In the genomic region with DNA sequence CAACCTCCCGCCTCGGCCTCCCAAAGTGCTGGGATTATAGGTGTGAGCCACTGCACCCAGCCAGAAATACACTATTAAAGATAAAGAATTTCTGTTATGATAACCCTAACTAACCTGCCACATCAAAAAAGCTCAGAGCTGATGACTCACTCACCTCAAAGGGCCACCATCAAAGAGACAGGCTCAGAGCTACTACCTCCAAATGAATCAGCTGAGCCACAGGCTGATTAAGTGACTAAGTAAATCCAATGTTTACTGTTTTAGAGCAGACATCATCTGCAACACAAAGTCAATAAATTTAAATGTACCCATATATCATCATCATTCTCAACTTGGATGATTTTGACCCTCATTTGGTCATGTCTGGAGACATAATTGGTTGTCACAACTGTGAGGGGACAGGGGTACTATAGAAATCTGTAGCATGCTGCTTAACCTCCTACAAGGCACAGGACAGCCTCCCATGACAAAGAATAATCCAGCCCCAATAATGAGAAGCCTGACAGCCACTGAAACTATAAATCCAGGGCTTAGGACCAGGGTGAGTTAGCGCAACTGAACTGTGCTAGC, we compare ENCODE assay signal across 8 cellular contexts.
A peak's percentile ranks its signal among the peaks of the same experiment; 100 is the strongest.
DNase-seq lines count a peak whose midpoint lies in the region; ATAC-seq, FAIRE-seq and TF ChIP-seq lines count a peak whose summit lies in the region.

No MANE protein-coding gene starts in this region.

- H3K36me3 ChIP-seq in bronchial epithelial cell (ENCODE audit: control insufficient read depth, insufficient read depth, low read length) (no peaks in the 10 kb centered on the region), vagina (no peaks in the 10 kb centered on the region), MM.1S (replicated peaks; ENCODE audit: insufficient read depth, low read length) (no peaks in the 10 kb centered on the region)

- H3K4me1 ChIP-seq in vagina (no peaks in the 10 kb centered on the region), MM.1S (ENCODE audit: low read length) (no peaks in the 10 kb centered on the region)

- no peak overlapping the region for H3K4me3 ChIP-seq in bronchial epithelial cell (ENCODE audit: low read depth, low read length)
- no peak overlapping the region for H3K4me3 ChIP-seq in vagina
- H3K4me3 ChIP-seq in MM.1S (ENCODE audit: low read length), result no peak overlapping the region

- TF ChIP-seq POLR2A in vagina (IDR thresholded peaks at IDR 0.05), result no peak

- POLR2A ChIA-PET in T-cell (lab: Charles Lee), result no interaction called here

- no peaks in the 10 kb centered on the region for H3K9me2 ChIP-seq in MM.1S (replicated peaks; ENCODE audit: insufficient read depth, low read length)

- H3K27ac Mint-ChIP-seq in T-cell, result peak overlapping the region in 1 of 2 donors; percentile 22
- no peak overlapping the region for H3K27ac Mint-ChIP-seq in endothelial cell (ENCODE audit: unreplicated experiment)

- peak; percentile 68 to 99 (median 91) for ATAC-seq in T-cell (replicated peaks in 1 of 4)

- no peaks in the 10 kb centered on the region for H3K79me2 ChIP-seq in MM.1S (ENCODE audit: low read length)

- H3K9ac ChIP-seq in MM.1S (ENCODE audit: low read length), result no peak overlapping the region

- H3K4me2 ChIP-seq in MM.1S (ENCODE audit: low read depth, low read length), result no peak overlapping the region

- H3K36me3 Mint-ChIP-seq in T-cell (no peaks in the 10 kb centered on the region), endothelial cell (ENCODE audit: low read depth, unreplicated experiment) (peaks cover 4% of the 10 kb centered on the region)

- peaks cover 0 to 5% of the 10 kb centered on the region in 2 donors for H3K27me3 Mint-ChIP-seq in T-cell
- H3K27me3 Mint-ChIP-seq in endothelial cell (ENCODE audit: unreplicated experiment), result no peaks in the 10 kb centered on the region

- H3K27me3 ChIP-seq in bronchial epithelial cell (ENCODE audit: control insufficient read depth, insufficient read depth, low read length) (no peaks in the 10 kb centered on the region), vagina (no peaks in the 10 kb centered on the region), MM.1S (replicated peaks; ENCODE audit: insufficient read depth, low read length) (no peaks in the 10 kb centered on the region)

- H2AFZ ChIP-seq in MM.1S (ENCODE audit: low read length), result no peak overlapping the region

- no peaks in the 10 kb centered on the region for H3K9me3 Mint-ChIP-seq in T-cell
- no peaks in the 10 kb centered on the region for H3K9me3 Mint-ChIP-seq in endothelial cell (ENCODE audit: unreplicated experiment)

- H3K4me1 Mint-ChIP-seq in T-cell (peaks cover 9 to 19% (median 12%) of the 10 kb centered on the region in 3 donors), endothelial cell (ENCODE audit: unreplicated experiment) (no peaks in the 10 kb centered on the region)

- no peak overlapping the region for H3K4me3 Mint-ChIP-seq in T-cell
- no peak overlapping the region for H3K4me3 Mint-ChIP-seq in endothelial cell (ENCODE audit: unreplicated experiment)

- TF ChIP-seq CTCF in GM20000 (IDR thresholded peaks at IDR 0.05; ENCODE audit: extremely low read depth, missing control alignments) (no peak), bronchial epithelial cell (IDR thresholded peaks at IDR 0.05; ENCODE audit: insufficient read depth, low read length, severe bottlenecking) (no peak), vagina (IDR thresholded peaks at IDR 0.05) (no peak), MM.1S (IDR thresholded peaks at IDR 0.05; ENCODE audit: low read length) (no peak), endothelial cell (IDR thresholded peaks at IDR 0.05; ENCODE audit: unreplicated experiment) (no peak)

- no peaks in the 10 kb centered on the region for H4K20me1 ChIP-seq in MM.1S (ENCODE audit: insufficient read depth, low read length)

- CTCF ChIA-PET in T-cell (lab: Charles Lee), result interaction anchor here in 1 of 2 donors (0.7 kb wide), 1 partner anchor 230 kb away, joined by 5 read pairs; no protein-coding TSS in a partner anchor

- no peak for FAIRE-seq in bronchial epithelial cell (lab: Jason Lieb, UNC)

- DNase-seq in GM20000 (ENCODE audit: low spot score) (peak; percentile 21), T-cell (peak in 10 of 34 experiments; percentile 4 to 19 (median 10)), bronchial epithelial cell (ENCODE audit: low read depth) (peak; percentile 90), vagina (ENCODE audit: extremely low spot score in 2 of 2) (no peak), MM.1S (no peak), endothelial cell (ENCODE audit: low spot score) (no peak), NCI-H187 (lab: John Stamatoyannopoulos, UW) (no peak)
- DNase-seq in stimulated activated CD4-positive, alpha-beta T cell treated with anti-CD3 and anti-CD28 coated beads, Interleukin-2, amount 100 ng/mL, for 4 hours (ENCODE audit: low read depth), result peak; percentile 40

- H3K9me3 ChIP-seq in vagina, result no peaks in the 10 kb centered on the region
- H3K9me3 ChIP-seq in MM.1S (replicated peaks; ENCODE audit: insufficient read depth, low read length), result no peaks in the 10 kb centered on the region

- intact Hi-C loops in vagina (cut with DNase I), result no loop called here

- H3F3A ChIP-seq in MM.1S (ENCODE audit: insufficient read depth, low read length), result no peaks in the 10 kb centered on the region

- H3K27ac ChIP-seq in vagina (no peak overlapping the region), MM.1S (ENCODE audit: low read length) (no peak overlapping the region)

Comparison
In these comparisons a context has a peak if more than half of its experiments do, and no peak if none do; other contexts are left out.
1. DNase-seq: peak in GM20000 (single experiment), bronchial epithelial cell (single experiment) and stimulated activated CD4-positive, alpha-beta T cell treated with anti-CD3 and anti-CD28 coated beads, Interleukin-2, amount 100 ng/mL, for 4 hours (single experiment); none in vagina (0 of 2), MM.1S (single experiment), endothelial cell (single experiment) and NCI-H187 (0 of 2).